In genomic region chr1:164155337-164155850, GRCh38 we compare ENCODE assay signal across 15 cellular contexts.
DNase-seq lines count a peak whose midpoint lies in the region; ATAC-seq, FAIRE-seq and TF ChIP-seq lines count a peak whose summit lies in the region.
"Had no signal": no experiment of that assay in that cellular context is flagged by ENCODE, and none has a peak within 500 bp of the region (broad histone marks: within the 10 kb centered on the region; RNA-seq: fewer than 3 reads in every experiment).

No MANE protein-coding gene starts in this region.

- CTCF ChIA-PET in endothelial cell of umbilical vein (lab: Charles Lee) = no interaction called here

- no peak overlapping the region for H3K27ac ChIP-seq in endothelial cell of umbilical vein (ENCODE audit: insufficient read depth, low read depth, low read length)
- H3K27ac ChIP-seq: PC-9 had no signal

- peak overlapping the region; percentile 74 to 85 (median 81) for H3K27ac Mint-ChIP-seq in nephron
- H3K27ac Mint-ChIP-seq: B cell; CD4-positive, alpha-beta T cell had no signal

- no peaks in the 10 kb centered on the region for H3K9me3 ChIP-seq in endothelial cell of umbilical vein (replicated peaks; ENCODE audit: control insufficient read depth, insufficient read depth, low read length)

- POLR2A ChIA-PET in endothelial cell of umbilical vein (lab: Charles Lee) = no interaction called here

- no peak overlapping the region for H3K4me3 Mint-ChIP-seq in nephron
- H3K4me3 Mint-ChIP-seq: B cell; CD4-positive, alpha-beta T cell had no signal

- H3K36me3 Mint-ChIP-seq in nephron (ENCODE audit: low read depth) = no peaks in the 10 kb centered on the region

- H3K4me2 ChIP-seq in endothelial cell of umbilical vein (ENCODE audit: insufficient read depth, low read length) = peak overlapping the region; percentile 1
- H3K4me2 ChIP-seq: PC-9 had no signal

- TF ChIP-seq POLR2A in endothelial cell of umbilical vein (IDR thresholded peaks at IDR 0.05; ENCODE audit: low read depth, low read length) = no peak

- ATAC-seq in left lobe of liver (no peak), GM19351 (IDR thresholded peaks at IDR 0.05; ENCODE audit: unreplicated experiment) (no peak), HG02973 (IDR thresholded peaks at IDR 0.05; ENCODE audit: unreplicated experiment) (no peak)

- no peaks in the 10 kb centered on the region for H3K27me3 Mint-ChIP-seq in nephron (ENCODE audit: low read depth)
- H3K27me3 Mint-ChIP-seq: B cell; CD4-positive, alpha-beta T cell had no signal

- BruUV-seq in endothelial cell of umbilical vein (replicated peaks; lab: Mats Ljungman, UMichigan) = no TSS peak

- TF ChIP-seq CTCF in D721Med (IDR thresholded peaks at IDR 0.05; ENCODE audit: insufficient read depth, missing control alignments) (no peak), endothelial cell of umbilical vein (IDR thresholded peaks at IDR 0.05; ENCODE audit: extremely low read depth in 1 of 2, insufficient read depth in 1 of 2, low read depth in 1 of 2, low read length in 2 of 2) (no peak), nephron (IDR thresholded peaks at IDR 0.05; ENCODE audit: unreplicated experiment in 3 of 3) (no peak)

- peaks cover 2% of the 10 kb centered on the region for H3K9me3 Mint-ChIP-seq in nephron

- dilution Hi-C loops in endothelial cell of umbilical vein (cut with MboI; ENCODE audit: extremely low pct_ligation_motif_present, low sequenced_read_pairs) = no loop called here

- no peaks in the 10 kb centered on the region for H3K79me2 ChIP-seq in endothelial cell of umbilical vein (ENCODE audit: control insufficient read depth, insufficient read depth, low read length)

- H3K9me1 ChIP-seq in endothelial cell of umbilical vein (replicated peaks; ENCODE audit: control insufficient read depth, extremely low read depth, insufficient read depth, low read length) = no peaks in the 10 kb centered on the region

- peaks cover 6% of the 10 kb centered on the region for H3K4me1 Mint-ChIP-seq in nephron
- H3K4me1 Mint-ChIP-seq: B cell had no signal

- H3K36me3 ChIP-seq in endothelial cell of umbilical vein (ENCODE audit: control insufficient read depth in 2 of 2, extremely low read depth in 1 of 2, insufficient read depth in 2 of 2, low read length in 2 of 2) = no peaks in the 10 kb centered on the region

- DNase-seq in D721Med (ENCODE audit: insufficient read length, low spot score) (peak; percentile 26), NCI-H524 (lab: John Stamatoyannopoulos, UW) (peak; percentile 88 to 99), endothelial cell of umbilical vein (ENCODE audit: low read depth, low spot score) (peak; percentile 18), left lobe of liver (ENCODE audit: low spot score) (no peak)
- DNase-seq: Calu3; CD4-positive, alpha-beta T cell; MM.1S; NCI-H1105; NCI-H2029; NCI-H526; PC-9 had no signal

- no peak overlapping the region for H3K9ac ChIP-seq in endothelial cell of umbilical vein (replicated peaks; ENCODE audit: extremely low read depth, insufficient read depth, low read length)

- H3K27me3 ChIP-seq in endothelial cell of umbilical vein (ENCODE audit: control insufficient read depth in 2 of 2, insufficient read depth in 2 of 2, low read length in 2 of 2) = no peaks in the 10 kb centered on the region

- H4K20me1 ChIP-seq in endothelial cell of umbilical vein (replicated peaks; ENCODE audit: control insufficient read depth, extremely low read depth, insufficient read depth, low read length) = no peaks in the 10 kb centered on the region

- intact Hi-C loops in endothelial cell of umbilical vein (cut with micrococcal nuclease) = no loop called here

- FAIRE-seq in D721Med (lab: Jason Lieb, UNC) (peak; percentile 99), endothelial cell of umbilical vein (lab: Jason Lieb, UNC) (no peak)

- H2AFZ ChIP-seq in endothelial cell of umbilical vein (ENCODE audit: low read depth, low read length) = no peak overlapping the region
- H2AFZ ChIP-seq: PC-9 had no signal

- no peak overlapping the region for H3K4me3 ChIP-seq in endothelial cell of umbilical vein (replicated peaks in 1 of 3; ENCODE audit: insufficient read depth in 1 of 3, low read depth in 1 of 3, low read length in 3 of 3)
- H3K4me3 ChIP-seq: PC-9 had no signal

- no peaks in the 10 kb centered on the region for H3K4me1 ChIP-seq in endothelial cell of umbilical vein (ENCODE audit: control insufficient read depth, extremely low read depth, insufficient read depth, low read length)

TF ChIP-seq in endothelial cell of umbilical vein, 7 proteins besides CTCF, POLR2A, EP300 and RAD21:
- no peak for TF ChIP-seq EZH2 (IDR thresholded peaks at IDR 0.05; ENCODE audit: borderline replicate concordance, low read depth, low read length, severe bottlenecking)
- no peak for TF ChIP-seq MAX (IDR thresholded peaks at IDR 0.05; ENCODE audit: insufficient read depth, insufficient read length)
- TF ChIP-seq JUN (IDR thresholded peaks at IDR 0.05; ENCODE audit: borderline replicate concordance, insufficient read depth, insufficient read length, low read depth) = peak; percentile 4
- TF ChIP-seq POLR2AphosphoS5 (IDR thresholded peaks at IDR 0.05; ENCODE audit: insufficient read depth, low read depth, low read length) = no peak
- no peak for TF ChIP-seq GATA2 (IDR thresholded peaks at IDR 0.05; ENCODE audit: insufficient read depth, insufficient read length, low read depth, low read length)
- no peak for TF ChIP-seq MYC (IDR thresholded peaks at IDR 0.05; ENCODE audit: low read depth, low read length)
- TF ChIP-seq FOS (IDR thresholded peaks at IDR 0.05; ENCODE audit: borderline replicate concordance, insufficient read depth, low read length) = no peak
